22 cellular contexts compared by ENCODE assay signal in genomic region chr5:74312746-74313145, GRCh38.
DNase-seq lines count a peak whose midpoint lies in the region; ATAC-seq and TF ChIP-seq lines count a peak whose summit lies in the region.
"Had no signal": no experiment of that assay in that cellular context is flagged by ENCODE, and none has a peak within 500 bp of the region (broad histone marks: within the 10 kb centered on the region; RNA-seq: fewer than 3 reads in every experiment).

No MANE protein-coding gene starts in this region.

- H3K4me2 ChIP-seq in parathyroid adenoma (ENCODE audit: low read length) = no peak overlapping the region
- H3K4me2 ChIP-seq: BLaER1, PC-9 had no signal

- no peaks in the 10 kb centered on the region for H3K27me3 ChIP-seq in SJCRH30
- H3K27me3 ChIP-seq in brain microvascular endothelial cell (replicated peaks) = no peaks in the 10 kb centered on the region
- H3K27me3 ChIP-seq in parathyroid adenoma (ENCODE audit: control insufficient read depth, insufficient read depth, low read length) = no peaks in the 10 kb centered on the region
- H3K27me3 ChIP-seq: BLaER1 had no signal

- H3K79me2 ChIP-seq in parathyroid adenoma = no peaks in the 10 kb centered on the region

- ATAC-seq in GM19467 (IDR thresholded peaks at IDR 0.05; ENCODE audit: unreplicated experiment) = no peak
- ATAC-seq: GM12878 had no signal

- peak overlapping the region; percentile 27 for H2AFZ ChIP-seq in parathyroid adenoma
- H2AFZ ChIP-seq: PC-9 had no signal

- DNase-seq in AG10803 (ENCODE audit: low read depth) (peak; percentile 72), SJCRH30 (no peak), brain microvascular endothelial cell (peak; percentile 60), RWPE1 (ENCODE audit: low spot score) (no peak), D341Med (ENCODE audit: low spot score) (no peak), NCI-H146 (lab: John Stamatoyannopoulos, UW) (no peak)
- DNase-seq: ACHN; CD4-positive, CD25-positive, alpha-beta regulatory T cell; DMS53; KBM-7; MV-4-11; NCI-H1105; NCI-H2029; NCI-H446; NCI-H524 treated with DMSO at 0.1 percent for 48 hours; NCI-H774 had no signal

- H3K36me3 ChIP-seq in SJCRH30 (no peaks in the 10 kb centered on the region), brain microvascular endothelial cell (replicated peaks) (no peaks in the 10 kb centered on the region), parathyroid adenoma (ENCODE audit: control insufficient read depth, insufficient read depth, low read length) (no peaks in the 10 kb centered on the region)
- H3K36me3 ChIP-seq: BLaER1 had no signal

- no peak for TF ChIP-seq CTCF in AG10803 (conservative IDR thresholded peaks at IDR 0.05; ENCODE audit: low read length)
- TF ChIP-seq CTCF in brain microvascular endothelial cell (IDR thresholded peaks at IDR 0.05; ENCODE audit: low read depth, low read length, missing control alignments) = no peak
- no peak for TF ChIP-seq CTCF in parathyroid adenoma (IDR thresholded peaks at IDR 0.05)
- TF ChIP-seq CTCF in RWPE1 (conservative IDR thresholded peaks at IDR 0.05; ENCODE audit: low read depth) = no peak

- no peak overlapping the region for H3K4me3 ChIP-seq in AG10803 (ENCODE audit: low read length)
- H3K4me3 ChIP-seq in SJCRH30 = no peak overlapping the region
- H3K4me3 ChIP-seq in brain microvascular endothelial cell (ENCODE audit: low read depth, low read length) = no peak overlapping the region
- no peak overlapping the region for H3K4me3 ChIP-seq in parathyroid adenoma (ENCODE audit: low read depth, low read length)
- H3K4me3 ChIP-seq: BLaER1, GM12878, PC-9 had no signal

- no peak overlapping the region for H3K9ac ChIP-seq in parathyroid adenoma
- H3K9ac ChIP-seq: BLaER1 had no signal

- H3K4me1 ChIP-seq in SJCRH30 (peaks cover 59% of the 10 kb centered on the region), parathyroid adenoma (peaks cover 48% of the 10 kb centered on the region)
- H3K4me1 ChIP-seq: BLaER1 had no signal

- CTCF ChIA-PET in RWPE1 (lab: Yijun Ruan, JAX) = no interaction called here

- H3K27ac ChIP-seq in SJCRH30 (peak overlapping the region; percentile 92), brain microvascular endothelial cell (peak overlapping the region; percentile 60), parathyroid adenoma (no peak overlapping the region), RWPE1 (no peak overlapping the region)
- H3K27ac ChIP-seq: 22Rv1, BLaER1 had no signal

- H3K9me3 ChIP-seq in SJCRH30 (replicated peaks) (no peaks in the 10 kb centered on the region), parathyroid adenoma (ENCODE audit: control insufficient read depth, low read length) (no peaks in the 10 kb centered on the region)
- H3K9me3 ChIP-seq: BLaER1 had no signal

- POLR2A ChIA-PET in RWPE1 (lab: Yijun Ruan, JAX; ENCODE audit: low non-redundant PET) = no interaction called here

- in situ Hi-C loops in brain microvascular endothelial cell (cut with HindIII; ENCODE audit: low pct_ligation_motif_present, low sequenced_read_pairs) = no loop called here

Comparison
In these comparisons a context has a peak if more than half of its experiments do, and no peak if none do; other contexts are left out.
1. DNase-seq: peak in AG10803 (single experiment) and brain microvascular endothelial cell (single experiment); none in SJCRH30 (0 of 2), RWPE1 (single experiment), D341Med (single experiment) and NCI-H146 (single experiment).
2. H3K27ac ChIP-seq: peak in SJCRH30 (single experiment) and brain microvascular endothelial cell (single experiment); none in parathyroid adenoma (single experiment) and RWPE1 (single experiment).